ENCODE assay signal across 21 cellular contexts in the genomic region with DNA sequence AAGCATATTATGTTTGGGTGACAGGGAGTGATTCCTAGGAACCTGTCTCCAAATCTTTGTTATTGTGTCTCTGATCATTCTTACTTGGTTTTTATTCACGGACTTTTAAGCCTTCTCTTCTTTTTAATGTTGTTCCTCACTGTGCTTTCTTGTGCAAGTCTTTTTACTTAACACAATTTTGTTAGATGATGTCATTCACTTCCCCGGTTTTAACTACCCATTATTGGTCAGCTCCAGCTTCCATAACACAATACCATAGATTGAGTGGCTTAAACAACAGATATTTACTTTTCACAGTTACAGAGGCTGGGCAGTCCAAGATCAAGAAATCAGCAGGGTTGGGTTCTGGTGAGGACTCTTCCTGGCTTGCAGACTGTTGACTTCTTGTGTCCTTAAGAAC.
DNase-seq lines count a peak whose midpoint lies in the region; ATAC-seq, FAIRE-seq and TF ChIP-seq lines count a peak whose summit lies in the region.
"Had no signal": no experiment of that assay in that cellular context is flagged by ENCODE, and none has a peak within 500 bp of the region (broad histone marks: within the 10 kb centered on the region; RNA-seq: fewer than 3 reads in every experiment).

No MANE protein-coding gene starts in this region.

- no peaks in the 10 kb centered on the region for H3K79me2 ChIP-seq in GM23248 (ENCODE audit: insufficient read depth)

- DNase-seq in AG10803 (ENCODE audit: low read depth) (peak; percentile 30), GM23248 (peak; percentile 33), bronchial epithelial cell (ENCODE audit: low read depth) (peak; percentile 18), fibroblast of peridontal ligament (ENCODE audit: extremely low read depth) (peak; percentile 14), left ventricle myocardium superior (no peak), sigmoid colon (no peak)
- DNase-seq: CD4-positive, CD25-positive, alpha-beta regulatory T cell; COR-L47; DMS79; Kasumi-1; NCI-H1092 treated with DMSO at 0.1 percent for 48 hours; NCI-H1436 treated with DMSO at 0.1 percent for 48 hours; NCI-H1930; NCI-H2227 treated with DMSO at 0.1 percent for 48 hours; NCI-H510A; SIG-M5; SK-N-SH had no signal

- H3K9me2 ChIP-seq in GM23248 (ENCODE audit: insufficient read depth): no peaks in the 10 kb centered on the region
- H3K9me2 ChIP-seq: SK-N-SH had no signal

- no peaks in the 10 kb centered on the region for H3K36me3 ChIP-seq in GM23248 (ENCODE audit: low read depth)
- no peaks in the 10 kb centered on the region for H3K36me3 ChIP-seq in bronchial epithelial cell (ENCODE audit: control insufficient read depth, insufficient read depth, low read length)
- no peaks in the 10 kb centered on the region for H3K36me3 ChIP-seq in sigmoid colon

- intact Hi-C loops in left ventricle myocardium superior (cut with micrococcal nuclease) (no loop called here), sigmoid colon (cut with DNase I) (no loop called here)

- H3K9me3 ChIP-seq in GM23248 (ENCODE audit: low read depth) (no peaks in the 10 kb centered on the region), sigmoid colon (no peaks in the 10 kb centered on the region)
- H3K9me3 ChIP-seq: SK-N-SH had no signal

- H3K4me3 ChIP-seq in AG10803 (ENCODE audit: low read length): no peak overlapping the region
- no peak overlapping the region for H3K4me3 ChIP-seq in GM23248
- no peak overlapping the region for H3K4me3 ChIP-seq in bronchial epithelial cell (ENCODE audit: low read depth, low read length)
- H3K4me3 ChIP-seq in sigmoid colon: no peak overlapping the region

- ATAC-seq in GM21786 (IDR thresholded peaks at IDR 0.05; ENCODE audit: unreplicated experiment) (no peak), left ventricle myocardium superior (no peak)

- H3K4me1 ChIP-seq in GM23248 (ENCODE audit: insufficient read depth): peaks cover 9% of the 10 kb centered on the region
- peaks cover 0 to 6% (median 0%) of the 10 kb centered on the region in 4 donors for H3K4me1 ChIP-seq in sigmoid colon

- H2AFZ ChIP-seq in GM23248: 0 out of 2 replicates have a peak overlapping the region, but pooled peaks have one; percentile 0

- H3K9ac ChIP-seq in GM23248: no peak overlapping the region
- H3K9ac ChIP-seq: SK-N-SH had no signal

- TF ChIP-seq EP300 in sigmoid colon (IDR thresholded peaks at IDR 0.05): no peak

- H3K27me3 ChIP-seq in GM23248 (replicated peaks; ENCODE audit: insufficient read depth): no peaks in the 10 kb centered on the region
- H3K27me3 ChIP-seq in bronchial epithelial cell (ENCODE audit: control insufficient read depth, insufficient read depth, low read length): no peaks in the 10 kb centered on the region
- no peaks in the 10 kb centered on the region for H3K27me3 ChIP-seq in sigmoid colon

- TF ChIP-seq CTCF in AG10803 (conservative IDR thresholded peaks at IDR 0.05; ENCODE audit: low read length) (no peak), bronchial epithelial cell (IDR thresholded peaks at IDR 0.05; ENCODE audit: insufficient read depth, low read length, severe bottlenecking) (no peak), sigmoid colon (IDR thresholded peaks at IDR 0.05) (no peak)

- H3K4me2 ChIP-seq in GM23248 (ENCODE audit: unreplicated experiment): no peak overlapping the region
- H3K4me2 ChIP-seq: SK-N-SH had no signal

- H3F3A ChIP-seq in GM23248 (ENCODE audit: insufficient read depth): 0 out of 2 replicates have a peak, but pooled peaks cover 5% of the 10 kb centered on the region

- TF ChIP-seq POLR2A in sigmoid colon (IDR thresholded peaks at IDR 0.05): no peak

- in situ Hi-C loops in GM23248 (cut with MboI): no loop called here

- no peak overlapping the region for H3K27ac ChIP-seq in GM23248
- no peak overlapping the region for H3K27ac ChIP-seq in sigmoid colon

- 26 to 30% methylated on average over 2 of the region's 2 CpGs for WGBS in GM23248 (ENCODE audit: low coverage in 1 of 2, low lambda C conversion rate in 2 of 2, missing lambda C conversion rate in 2 of 2), 2 experiments
- WGBS in sigmoid colon, 2 donors: 81 to 86% methylated on average over 2 of the region's 2 CpGs

- no peak for FAIRE-seq in bronchial epithelial cell (lab: Jason Lieb, UNC)
- FAIRE-seq: A204.1, GM12891, H54 had no signal

- no peaks in the 10 kb centered on the region for H4K20me1 ChIP-seq in GM23248 (ENCODE audit: insufficient read depth)

Comparison
In these comparisons a context has a peak if more than half of its experiments do, and no peak if none do; other contexts are left out.
1. DNase-seq: peak in AG10803 (single experiment), GM23248 (single experiment), bronchial epithelial cell (single experiment) and fibroblast of peridontal ligament (single experiment); none in left ventricle myocardium superior (single experiment) and sigmoid colon (single experiment).